ENCODE assay signal across 25 cellular contexts in the genomic region with DNA sequence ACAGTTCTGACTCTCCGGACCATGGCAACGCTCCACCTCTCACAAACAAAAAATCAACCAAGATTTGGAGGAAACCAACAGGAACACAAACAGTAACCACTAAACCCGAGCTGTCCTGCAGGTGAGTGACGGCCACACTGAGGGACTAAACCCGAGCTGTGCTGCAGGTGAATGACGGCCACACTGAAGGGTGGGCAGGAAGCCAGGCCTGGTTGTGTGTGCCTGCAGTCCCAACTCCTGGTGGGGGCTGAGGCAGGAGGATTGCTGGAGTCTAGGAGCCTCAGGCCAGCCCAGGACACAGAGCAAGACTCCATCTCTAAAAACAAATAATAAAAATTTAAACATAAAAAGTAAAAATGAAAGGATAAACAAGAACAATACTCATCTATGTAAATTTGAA.
"Had no signal": no experiment of that assay in that cellular context is flagged by ENCODE, and none has a peak within 500 bp of the region (broad histone marks: within the 10 kb centered on the region; RNA-seq: fewer than 3 reads in every experiment).

No MANE protein-coding gene starts in this region.

- H3K27ac ChIP-seq: esophagus squamous epithelium, pancreas, right lobe of liver, stomach, thyroid gland had no signal

- H3K4me1 ChIP-seq: esophagus squamous epithelium, pancreas, right lobe of liver, thyroid gland had no signal

- H3K4me3 Mint-ChIP-seq: effector memory CD8-positive, alpha-beta T cell; mesothelial cell of epicardium; natural killer cell treated with Interleukin-12 subunit alpha and Interleukin-12 subunit beta and Interleukin-15 and Interleukin-18, amount 100 ng/mL, for 72 hours; neural crest cell had no signal

- H3K9me3 Mint-ChIP-seq: mesothelial cell of epicardium, neural crest cell had no signal

- H3K27ac Mint-ChIP-seq: mesothelial cell of epicardium; naive B cell; natural killer cell treated with Interleukin-12 subunit alpha and Interleukin-12 subunit beta and Interleukin-15 and Interleukin-18, amount 100 ng/mL, for 72 hours had no signal

- H3K9me3 ChIP-seq: esophagus squamous epithelium, mucosa of descending colon, neutrophil, pancreas, right lobe of liver, stomach, thyroid gland had no signal

- H3K4me3 ChIP-seq: esophagus squamous epithelium, mucosa of descending colon, pancreas, right lobe of liver, stomach, thyroid gland had no signal

- H3K4me1 Mint-ChIP-seq: mesothelial cell of epicardium had no signal

- H3K27me3 ChIP-seq: esophagus squamous epithelium, neutrophil, pancreas, right lobe of liver, stomach, thyroid gland had no signal

- DNase-seq: cortex of kidney; effector memory CD8-positive, alpha-beta T cell; erythroblast; esophagus squamous epithelium; foreskin melanocyte; glutamatergic neuron; mesenchymal stem cell; naive B cell; right lobe of liver; small intestine; stimulated activated CD4-positive, alpha-beta T cell treated with anti-CD3 and anti-CD28 coated beads, Interleukin-12 subunit alpha, Interleukin-12 subunit beta, amount 100 ng/mL, for 4 hours; stimulated activated CD4-positive, alpha-beta T cell treated with anti-CD3 and anti-CD28 coated beads, Interleukin-1b, Interleukin-23, amount 100 ng/mL, for 48 hours; stimulated activated CD4-positive, alpha-beta T cell treated with anti-CD3 and anti-CD28 coated beads, Interleukin-4, amount 100 ng/mL, for 1 hour; stimulated activated CD8-positive, alpha-beta memory T cell treated with anti-CD3 and anti-CD28 coated beads, Interleukin-4, amount 100 ng/mL, for 48 hours; stimulated activated naive CD4-positive, alpha-beta T cell treated with Interleukin-2 at 50 U/mL for 16 hours; stomach; thyroid gland; trophoblast cell had no signal

- ATAC-seq: effector memory CD8-positive, alpha-beta T cell; left lobe of liver; mucosa of descending colon; natural killer cell treated with Interleukin-12 subunit alpha and Interleukin-12 subunit beta and Interleukin-15 and Interleukin-18, amount 100 ng/mL, for 72 hours; pancreas; right lobe of liver had no signal

- H3K27me3 Mint-ChIP-seq: effector memory CD8-positive, alpha-beta T cell; naive B cell; natural killer cell treated with Interleukin-12 subunit alpha and Interleukin-12 subunit beta and Interleukin-15 and Interleukin-18, amount 100 ng/mL, for 72 hours had no signal
